ENCODE assay signal across 25 cellular contexts in genomic region chr14:69424139-69424923, GRCh38. TPM values are rescaled to one million over a fixed set of nuclear protein-coding genes. Genes with fewer than 3 reads are reported as not detected.
DNase-seq lines count a peak whose midpoint lies in the region; ATAC-seq and TF ChIP-seq lines count a peak whose summit lies in the region.
"Had no signal": no experiment of that assay in that cellular context is flagged by ENCODE, and none has a peak within 500 bp of the region (broad histone marks: within the 10 kb centered on the region; RNA-seq: fewer than 3 reads in every experiment).

No MANE protein-coding gene starts in this region.

- intact Hi-C loops in mammary epithelial cell (cut with micrococcal nuclease): no loop called here
- intact Hi-C loops in left ventricle myocardium inferior (cut with micrococcal nuclease): no loop called here
- intact Hi-C loops in left ventricle myocardium superior (cut with micrococcal nuclease): no loop called here

- H3K27me3 ChIP-seq in mammary epithelial cell (ENCODE audit: insufficient read depth, low read length): no peaks in the 10 kb centered on the region
- no peaks in the 10 kb centered on the region for H3K27me3 ChIP-seq in mesenchymal stem cell (ENCODE audit: control insufficient read depth in 1 of 2, insufficient read depth in 1 of 2, low read length in 2 of 2)
- H3K27me3 ChIP-seq in left ventricle myocardium inferior (ENCODE audit: low read depth): no peaks in the 10 kb centered on the region
- H3K27me3 ChIP-seq: colonic mucosa, thyroid gland had no signal

- H3K4me3 ChIP-seq in LNCaP clone FGC (ENCODE audit: low read depth, low read length) (no peak overlapping the region), mammary epithelial cell (replicated peaks in 1 of 3; ENCODE audit: insufficient read depth in 1 of 3, low read depth in 2 of 3, low read length in 3 of 3) (no peak overlapping the region), mesenchymal stem cell (ENCODE audit: insufficient read depth in 1 of 2, low read depth in 1 of 2, low read length in 2 of 2) (no peak overlapping the region), left ventricle myocardium inferior (no peak overlapping the region)
- H3K4me3 ChIP-seq: colonic mucosa, thyroid gland had no signal

- ATAC-seq in GM21786 (IDR thresholded peaks at IDR 0.05; ENCODE audit: unreplicated experiment): no peak
- ATAC-seq in left ventricle myocardium superior: no peak
- ATAC-seq: HCT116; natural killer cell treated with Interleukin-12 subunit alpha and Interleukin-12 subunit beta and Interleukin-15 and Interleukin-18, amount 100 ng/mL, for 72 hours had no signal

- H2BK15ac ChIP-seq in mesenchymal stem cell (ENCODE audit: low read depth, poor library complexity, severe bottlenecking): no peak overlapping the region

- dilution Hi-C loops in mammary epithelial cell (cut with HindIII; ENCODE audit: low sequenced_read_pairs): loop anchor here (5.0 kb wide), 1 partner anchor 72 kb away; no protein-coding TSS in a partner anchor

- H3K14ac ChIP-seq in mesenchymal stem cell (ENCODE audit: low read length in 2 of 2): no peak overlapping the region

- H3K4me1 ChIP-seq in mammary epithelial cell (ENCODE audit: insufficient read depth, low read length) (peaks cover 6% of the 10 kb centered on the region), mesenchymal stem cell (ENCODE audit: control insufficient read depth, insufficient read depth, low read depth, low read length) (no peaks in the 10 kb centered on the region), left ventricle myocardium inferior (peaks cover 7% of the 10 kb centered on the region)
- H3K4me1 ChIP-seq: colonic mucosa, thyroid gland had no signal

- H2AK5ac ChIP-seq in mesenchymal stem cell (ENCODE audit: low read length, severe bottlenecking): no peak overlapping the region

- H3K79me1 ChIP-seq in mesenchymal stem cell (replicated peaks; ENCODE audit: low read length, poor library complexity, severe bottlenecking): peaks cover 27% of the 10 kb centered on the region

- BruUV-seq in mammary epithelial cell (replicated peaks; lab: Mats Ljungman, UMichigan): no TSS peak

- no peak overlapping the region for H2BK120ac ChIP-seq in mesenchymal stem cell (ENCODE audit: low read depth, low read length)

- no peak overlapping the region for H3K27ac ChIP-seq in mammary epithelial cell (ENCODE audit: insufficient read depth, low read depth, low read length)
- H3K27ac ChIP-seq in mesenchymal stem cell (ENCODE audit: low read length, poor library complexity, severe bottlenecking): no peak overlapping the region
- no peak overlapping the region for H3K27ac ChIP-seq in left ventricle myocardium inferior (replicated peaks)
- H3K27ac ChIP-seq: colonic mucosa, thyroid gland had no signal

- no peak for TF ChIP-seq CTCF in LNCaP clone FGC (IDR thresholded peaks at IDR 0.05; ENCODE audit: control insufficient read depth, extremely low read depth, insufficient read depth)
- no peak for TF ChIP-seq CTCF in mammary epithelial cell (conservative IDR thresholded peaks at IDR 0.05 in 1 of 2, IDR thresholded peaks at IDR 0.05 in 1 of 2; ENCODE audit: extremely low read depth in 1 of 2, insufficient read depth in 1 of 2, low read depth in 1 of 2, low read length in 2 of 2)
- no peak for TF ChIP-seq CTCF in left ventricle myocardium inferior (IDR thresholded peaks at IDR 0.05; ENCODE audit: borderline replicate concordance)

- H3K9me3 ChIP-seq in mammary epithelial cell (replicated peaks; ENCODE audit: insufficient read depth, low read length): no peaks in the 10 kb centered on the region
- H3K9me3 ChIP-seq in mesenchymal stem cell (ENCODE audit: control insufficient read depth, low read length): no peaks in the 10 kb centered on the region
- H3K9me3 ChIP-seq in left ventricle myocardium inferior (replicated peaks): no peaks in the 10 kb centered on the region
- H3K9me3 ChIP-seq: colonic mucosa, thyroid gland had no signal

- H3K9ac ChIP-seq in mammary epithelial cell (ENCODE audit: insufficient read depth, low read length) (no peak overlapping the region), mesenchymal stem cell (ENCODE audit: low read length) (no peak overlapping the region)

- no peak overlapping the region for H3K18ac ChIP-seq in mesenchymal stem cell (ENCODE audit: low read depth in 1 of 2, low read length in 2 of 2)

- H3K36me3 ChIP-seq in mammary epithelial cell (ENCODE audit: insufficient read depth, low read length): peaks cover 13% of the 10 kb centered on the region
- peaks cover 20 to 52% of the 10 kb centered on the region in 2 experiments for H3K36me3 ChIP-seq in mesenchymal stem cell (ENCODE audit: control insufficient read depth in 1 of 2, insufficient read depth in 2 of 2, low read depth in 1 of 2, low read length in 2 of 2)
- H3K36me3 ChIP-seq in left ventricle myocardium inferior: peaks cover 29% of the 10 kb centered on the region
- H3K36me3 ChIP-seq: colonic mucosa had no signal

- DNase-seq in CD1c-positive myeloid dendritic cell (ENCODE audit: extremely low spot score) (peak; percentile 17), LNCaP clone FGC (ENCODE audit: low read depth) (peak; percentile 63), mammary epithelial cell (peak; percentile 4), mesenchymal stem cell (peak; percentile 51), left ventricle myocardium inferior (no peak), left ventricle myocardium superior (no peak), midbrain (lab: John Stamatoyannopoulos, UW) (no peak)
- DNase-seq: activated CD4-positive, CD25-positive, alpha-beta regulatory T cell treated with anti-CD3 and anti-CD28 coated beads, Interleukin-2, amount 50 U/mL, for 72 hours; activated naive CD4-positive, alpha-beta T cell treated with anti-CD3 and anti-CD28 coated beads, Interleukin-2, amount 50 U/mL, for 16 hours; activated T-cell treated with anti-CD3 and anti-CD28 coated beads, Interleukin-2, amount 50 U/mL, for 48 hours; colonic mucosa; DMS79 treated with DMSO at 0.1 percent for 48 hours; foreskin fibroblast; kidney glomerular epithelial cell; NCI-H146; NCI-H2171; NCI-H69; posterior cingulate gyrus; stimulated activated CD4-positive, alpha-beta T cell treated with anti-CD3 and anti-CD28 coated beads, Interleukin-2, amount 100 ng/mL, for 24 hours; stimulated activated naive CD4-positive, alpha-beta T cell; T1000; thyroid gland had no signal

- CTCF ChIA-PET in mammary epithelial cell (lab: Charles Lee; ENCODE audit: low non-redundant PET): no interaction called here

- no peak overlapping the region for H2BK12ac ChIP-seq in mesenchymal stem cell (ENCODE audit: low read length in 2 of 2)

- no peak overlapping the region for H2BK5ac ChIP-seq in mesenchymal stem cell (ENCODE audit: low read depth, low read length, poor library complexity, severe bottlenecking)

- H4K91ac ChIP-seq in mesenchymal stem cell (ENCODE audit: low read length): no peak overlapping the region

- H2AFZ ChIP-seq in mammary epithelial cell (ENCODE audit: low read depth, low read length) (no peak overlapping the region), mesenchymal stem cell (ENCODE audit: low read depth, low read length) (no peak overlapping the region)

- no peaks in the 10 kb centered on the region for H4K20me1 ChIP-seq in mammary epithelial cell (ENCODE audit: insufficient read depth, low read length)

- H4K8ac ChIP-seq in mesenchymal stem cell (ENCODE audit: low read length): no peak overlapping the region

- 97% methylated on average over 2 of the region's 2 CpGs for WGBS in mammary epithelial cell (ENCODE audit: low coverage, missing lambda C conversion rate)
- 100% methylated on average over 2 of the region's 2 CpGs for WGBS in mesenchymal stem cell

- H3K79me2 ChIP-seq in mammary epithelial cell (ENCODE audit: insufficient read depth, low read length): peaks cover 45% of the 10 kb centered on the region

- in situ Hi-C loops in mammary epithelial cell (cut with MboI; ENCODE audit: low sequenced_read_pairs in 2 of 2): no loop called here

- H3K4me2 ChIP-seq in mammary epithelial cell (ENCODE audit: insufficient read depth, low read depth, low read length): no peak overlapping the region
- no peak overlapping the region for H3K4me2 ChIP-seq in mesenchymal stem cell (ENCODE audit: low read length, poor library complexity, severe bottlenecking)

- no peak overlapping the region for H3K23ac ChIP-seq in mesenchymal stem cell (ENCODE audit: low read length in 2 of 2)

- H3K4ac ChIP-seq in mesenchymal stem cell (ENCODE audit: low read depth in 1 of 2, low read length in 2 of 2): no peak overlapping the region

RNA-seq across cellular contexts. Expression of gene SLC39A9, which starts 25.8 kb away (rescaled TPM):
- total RNA-seq in mammary epithelial cell: 100 to 1,000 TPM in 1 of 2 donors, 10 to 100 TPM in 1; 61.5 to 157 TPM
- 65.3 TPM for polyA plus RNA-seq in mammary epithelial cell
- 40.1 TPM for polyA minus RNA-seq in mammary epithelial cell
- polyA plus RNA-seq in mesenchymal stem cell (2013, experiment 1 of 2): 40.1 TPM
- polyA plus RNA-seq in mesenchymal stem cell (2013, experiment 2 of 2): 41.8 TPM
- total RNA-seq in left ventricle myocardium inferior: 17.2 TPM
- total RNA-seq in left ventricle myocardium superior: 18.4 TPM

RNA-seq across cellular contexts. Expression of gene ERH, which starts 26.2 kb away (rescaled TPM):
- total RNA-seq in mammary epithelial cell (100 to 1,000 TPM in 1 of 2 donors, 10 to 100 TPM in 1; 53.8 to 190 TPM), left ventricle myocardium inferior (105 TPM), left ventricle myocardium superior (100.0 TPM)
- 142 TPM for polyA plus RNA-seq in mammary epithelial cell
- 187 TPM for polyA minus RNA-seq in mammary epithelial cell
- 165 TPM for polyA plus RNA-seq in mesenchymal stem cell (2013, experiment 1 of 2)
- polyA plus RNA-seq in mesenchymal stem cell (2013, experiment 2 of 2): 170 TPM

Comparison
In these comparisons a context has a peak if more than half of its experiments do, and no peak if none do; other contexts are left out.
1. DNase-seq: peak in CD1c-positive myeloid dendritic cell (single experiment), LNCaP clone FGC (single experiment), mammary epithelial cell (single experiment) and mesenchymal stem cell (single experiment); none in left ventricle myocardium inferior (single experiment), left ventricle myocardium superior (single experiment) and midbrain (single experiment).